ENCODE assay signal across 13 cellular contexts in the genomic region with DNA sequence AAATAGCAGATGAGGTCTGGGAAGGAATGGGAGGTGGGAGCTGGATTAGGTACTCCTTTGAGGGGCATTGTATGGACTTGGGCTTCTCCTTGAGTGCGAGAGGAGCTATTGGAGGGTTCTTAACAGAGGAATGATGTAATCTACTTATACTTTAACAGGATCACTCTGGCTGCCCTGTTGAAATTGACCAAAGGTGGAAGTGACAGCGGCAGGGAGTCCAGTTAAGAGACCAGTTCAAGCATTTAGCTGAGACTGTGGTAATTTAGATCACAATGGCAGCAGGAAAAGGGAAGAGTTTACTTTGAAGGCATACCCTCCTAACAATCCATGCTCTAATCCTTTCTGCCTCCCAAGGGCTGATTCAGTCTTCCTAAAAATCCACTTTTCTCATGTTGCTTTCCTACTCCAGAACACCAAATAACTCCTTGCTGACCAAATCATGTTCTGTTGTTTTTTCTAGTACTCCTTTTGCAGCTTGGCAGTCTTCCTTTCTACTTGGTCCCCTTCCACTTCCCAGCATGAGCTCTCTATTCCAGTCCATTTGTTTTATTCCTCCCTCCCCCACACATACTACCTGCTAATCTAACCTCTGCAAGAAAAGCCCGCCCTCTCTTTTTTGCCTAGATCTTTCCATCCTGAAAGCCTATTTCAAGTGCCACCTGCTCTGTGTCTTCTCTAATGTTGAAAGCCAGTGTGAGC.
"Had no signal": no experiment of that assay in that cellular context is flagged by ENCODE, and none has a peak within 500 bp of the region (broad histone marks: within the 10 kb centered on the region; RNA-seq: fewer than 3 reads in every experiment).

No MANE protein-coding gene starts in this region.

- H3K27ac ChIP-seq: pancreas, thoracic aorta, vagina had no signal

- H3K27me3 ChIP-seq: pancreas, vagina had no signal

- H3K4me3 ChIP-seq: pancreas, thoracic aorta, vagina had no signal

- H3K4me1 ChIP-seq: pancreas, vagina had no signal

- H3K36me3 ChIP-seq: pancreas, thoracic aorta, vagina had no signal

- H3K9me3 ChIP-seq: pancreas, thoracic aorta, vagina had no signal

- DNase-seq: activated CD4-positive, alpha-beta T cell treated with anti-CD3 and anti-CD28 coated beads for 48 hours; activated CD8-positive, alpha-beta T cell treated with anti-CD3 and anti-CD28 coated beads, Interleukin-2, amount 10 ng/mL, durations not matched to agents 7 days and 5 days; activated naive CD4-positive, alpha-beta T cell treated with anti-CD3 and anti-CD28 coated beads for 36 hours; effector memory CD8-positive, alpha-beta T cell; left ventricle myocardium superior; pancreas; stimulated activated CD4-positive, alpha-beta T cell treated with anti-CD3 and anti-CD28 coated beads, Interleukin-2, amount 100 ng/mL, for 48 hours; stimulated activated CD8-positive, alpha-beta memory T cell treated with anti-CD3 and anti-CD28 coated beads, Interleukin-4, amount 100 ng/mL, for 48 hours; stimulated activated naive CD8-positive, alpha-beta T cell treated with anti-CD3 and anti-CD28 coated beads, Interleukin-15, amount 100 ng/mL, for 72 hours; T-cell; T1000 had no signal
